In genomic region chr16:12082207-12082606, GRCh38 we compare ENCODE assay signal across 21 cellular contexts.
DNase-seq lines count a peak whose midpoint lies in the region; ATAC-seq and TF ChIP-seq lines count a peak whose summit lies in the region.
"Had no signal": no experiment of that assay in that cellular context is flagged by ENCODE, and none has a peak within 500 bp of the region (broad histone marks: within the 10 kb centered on the region; RNA-seq: fewer than 3 reads in every experiment).

No MANE protein-coding gene starts in this region.

- no peaks in the 10 kb centered on the region for H3K36me3 Mint-ChIP-seq in natural killer cell
- H3K36me3 Mint-ChIP-seq in natural killer cell treated with Interleukin-12 subunit alpha and Interleukin-12 subunit beta and Interleukin-15 and Interleukin-18, amount 100 ng/mL, for 72 hours = no peaks in the 10 kb centered on the region
- peaks cover 10% of the 10 kb centered on the region for H3K36me3 Mint-ChIP-seq in T-helper 2 cell treated with Interferon-gamma antibody and Interleukin-4, amounts not matched to agents 5 μg/mL and 100 μg/mL, for 36 hours (ENCODE audit: low read depth)
- peaks cover 14% of the 10 kb centered on the region for H3K36me3 Mint-ChIP-seq in effector memory CD8-positive, alpha-beta T cell (ENCODE audit: insufficient read depth)

- H3K36me3 ChIP-seq in osteoblast (ENCODE audit: insufficient read depth, low read length) = peaks cover 6% of the 10 kb centered on the region
- H3K36me3 ChIP-seq in thyroid gland = peaks cover 4 to 7% of the 10 kb centered on the region in 2 donors
- H3K36me3 ChIP-seq: prostate gland, SJCRH30 had no signal

- no peak overlapping the region for H2AFZ ChIP-seq in osteoblast (ENCODE audit: low read length)

- no peaks in the 10 kb centered on the region for H3K27me3 ChIP-seq in osteoblast (ENCODE audit: insufficient read depth, low read length)
- H3K27me3 ChIP-seq in thyroid gland = no peaks in the 10 kb centered on the region
- H3K27me3 ChIP-seq: SJCRH30 had no signal

- TF ChIP-seq CTCF in natural killer cell (IDR thresholded peaks at IDR 0.05) (no peak), osteoblast (IDR thresholded peaks at IDR 0.05; ENCODE audit: extremely low read depth, low read depth, low read length) (no peak), thyroid gland (IDR thresholded peaks at IDR 0.05) (no peak)

- DNase-seq in natural killer cell (no peak), ureter (ENCODE audit: low spot score) (peak; percentile 32), osteoblast (ENCODE audit: insufficient read length, low spot score, missing footprints) (no peak), thyroid gland (no peak)
- no peak for DNase-seq in natural killer cell treated with Interleukin-12 subunit alpha and Interleukin-12 subunit beta and Interleukin-15 and Interleukin-18, amount 100 ng/mL, for 72 hours (ENCODE audit: low spot score)
- DNase-seq in T-helper 2 cell treated with Interferon-gamma antibody and Interleukin-4, amounts not matched to agents 5 μg/mL and 100 μg/mL, for 36 hours (ENCODE audit: low spot score) = no peak
- no peak for DNase-seq in effector memory CD8-positive, alpha-beta T cell
- DNase-seq: hippocampal formation; KBM-7; mammary epithelial cell; NCI-H1092; NCI-H2081 treated with DMSO at 0.1 percent for 48 hours; NCI-H69; PC-3; SJCRH30; small intestine; stimulated activated CD4-positive, alpha-beta T cell treated with anti-CD3 and anti-CD28 coated beads, Interleukin-4, amount 100 ng/mL, for 4 hours had no signal

- ATAC-seq in natural killer cell (no peak), GM18907 (IDR thresholded peaks at IDR 0.05; ENCODE audit: unreplicated experiment) (no peak)
- ATAC-seq in natural killer cell treated with Interleukin-12 subunit alpha and Interleukin-12 subunit beta and Interleukin-15 and Interleukin-18, amount 100 ng/mL, for 72 hours = no peak
- no peak for ATAC-seq in effector memory CD8-positive, alpha-beta T cell (replicated peaks)
- ATAC-seq: PC-3 had no signal

- no peaks in the 10 kb centered on the region for H3K79me2 ChIP-seq in osteoblast (ENCODE audit: insufficient read depth, low read length)

- H3K4me3 ChIP-seq in osteoblast (ENCODE audit: insufficient read depth, low read length) (no peak overlapping the region), thyroid gland (replicated peaks in 1 of 3) (no peak overlapping the region)
- H3K4me3 ChIP-seq: prostate gland, SJCRH30 had no signal

- intact Hi-C loops in natural killer cell (cut with micrococcal nuclease) = no loop called here
- intact Hi-C loops in thyroid gland (cut with DNase I) = no loop called here

- TF ChIP-seq POLR2A in thyroid gland (IDR thresholded peaks at IDR 0.05) = no peak

- no peak overlapping the region for H3K4me3 Mint-ChIP-seq in natural killer cell
- H3K4me3 Mint-ChIP-seq in natural killer cell treated with Interleukin-12 subunit alpha and Interleukin-12 subunit beta and Interleukin-15 and Interleukin-18, amount 100 ng/mL, for 72 hours = no peak overlapping the region
- H3K4me3 Mint-ChIP-seq in T-helper 2 cell treated with Interferon-gamma antibody and Interleukin-4, amounts not matched to agents 5 μg/mL and 100 μg/mL, for 36 hours = peak overlapping the region; percentile 45
- H3K4me3 Mint-ChIP-seq in effector memory CD8-positive, alpha-beta T cell = no peak overlapping the region
- H3K4me3 Mint-ChIP-seq: dendritic cell treated with granulocyte-macrophage colony-stimulating factor and Interleukin-4, amounts not matched to agents 40 ng/mL and 50 ng/mL, for 4 days; nephron had no signal

- H3K27ac ChIP-seq in osteoblast (ENCODE audit: low read depth, low read length) = no peak overlapping the region
- no peak overlapping the region for H3K27ac ChIP-seq in thyroid gland
- H3K27ac ChIP-seq: prostate gland, SJCRH30 had no signal

- no peak overlapping the region for H3K4me2 ChIP-seq in osteoblast (ENCODE audit: insufficient read depth, low read length)

- H3K4me1 ChIP-seq in osteoblast (ENCODE audit: insufficient read depth, low read length) (no peaks in the 10 kb centered on the region), thyroid gland (no peaks in the 10 kb centered on the region)
- H3K4me1 ChIP-seq: prostate gland, SJCRH30 had no signal

- H3K27me3 Mint-ChIP-seq in natural killer cell (ENCODE audit: low read depth in 2 of 2) = no peaks in the 10 kb centered on the region
- no peaks in the 10 kb centered on the region for H3K27me3 Mint-ChIP-seq in natural killer cell treated with Interleukin-12 subunit alpha and Interleukin-12 subunit beta and Interleukin-15 and Interleukin-18, amount 100 ng/mL, for 72 hours
- no peaks in the 10 kb centered on the region for H3K27me3 Mint-ChIP-seq in T-helper 2 cell treated with Interferon-gamma antibody and Interleukin-4, amounts not matched to agents 5 μg/mL and 100 μg/mL, for 36 hours (ENCODE audit: low read depth)
- H3K27me3 Mint-ChIP-seq in effector memory CD8-positive, alpha-beta T cell = no peaks in the 10 kb centered on the region
- H3K27me3 Mint-ChIP-seq: dendritic cell treated with granulocyte-macrophage colony-stimulating factor and Interleukin-4, amounts not matched to agents 40 ng/mL and 50 ng/mL, for 4 days had no signal

- H3K27ac Mint-ChIP-seq in natural killer cell = peak overlapping the region; percentile 24 to 72
- H3K27ac Mint-ChIP-seq in natural killer cell treated with Interleukin-12 subunit alpha and Interleukin-12 subunit beta and Interleukin-15 and Interleukin-18, amount 100 ng/mL, for 72 hours = no peak overlapping the region
- H3K27ac Mint-ChIP-seq in T-helper 2 cell treated with Interferon-gamma antibody and Interleukin-4, amounts not matched to agents 5 μg/mL and 100 μg/mL, for 36 hours = peak overlapping the region; percentile 72
- H3K27ac Mint-ChIP-seq in effector memory CD8-positive, alpha-beta T cell = peak overlapping the region; percentile 38 to 49
- H3K27ac Mint-ChIP-seq: dendritic cell treated with granulocyte-macrophage colony-stimulating factor and Interleukin-4, amounts not matched to agents 40 ng/mL and 50 ng/mL, for 4 days; nephron had no signal

- H3K9me3 ChIP-seq in osteoblast (ENCODE audit: low read depth, low read length) (no peaks in the 10 kb centered on the region), thyroid gland (no peaks in the 10 kb centered on the region)
- H3K9me3 ChIP-seq: prostate gland, SJCRH30 had no signal

- H3K9me3 Mint-ChIP-seq in natural killer cell = no peaks in the 10 kb centered on the region
- H3K9me3 Mint-ChIP-seq in natural killer cell treated with Interleukin-12 subunit alpha and Interleukin-12 subunit beta and Interleukin-15 and Interleukin-18, amount 100 ng/mL, for 72 hours = no peaks in the 10 kb centered on the region
- H3K9me3 Mint-ChIP-seq in T-helper 2 cell treated with Interferon-gamma antibody and Interleukin-4, amounts not matched to agents 5 μg/mL and 100 μg/mL, for 36 hours = no peaks in the 10 kb centered on the region
- no peaks in the 10 kb centered on the region for H3K9me3 Mint-ChIP-seq in effector memory CD8-positive, alpha-beta T cell
- H3K9me3 Mint-ChIP-seq: dendritic cell treated with granulocyte-macrophage colony-stimulating factor and Interleukin-4, amounts not matched to agents 40 ng/mL and 50 ng/mL, for 4 days; nephron had no signal

- WGBS in thyroid gland, 2 donors = 92 to 94% methylated on average over 10 of the region's 10 CpGs

- H4K20me1 ChIP-seq in osteoblast (ENCODE audit: insufficient read depth, low read length) = no peaks in the 10 kb centered on the region

- peaks cover 17 to 40% of the 10 kb centered on the region in 2 donors for H3K4me1 Mint-ChIP-seq in natural killer cell
- H3K4me1 Mint-ChIP-seq in natural killer cell treated with Interleukin-12 subunit alpha and Interleukin-12 subunit beta and Interleukin-15 and Interleukin-18, amount 100 ng/mL, for 72 hours (ENCODE audit: low read depth in 2 of 2) = peaks cover 21 to 30% of the 10 kb centered on the region in 2 donors
- peaks cover 39% of the 10 kb centered on the region for H3K4me1 Mint-ChIP-seq in T-helper 2 cell treated with Interferon-gamma antibody and Interleukin-4, amounts not matched to agents 5 μg/mL and 100 μg/mL, for 36 hours (ENCODE audit: low read depth)
- peaks cover 31 to 35% of the 10 kb centered on the region in 2 donors for H3K4me1 Mint-ChIP-seq in effector memory CD8-positive, alpha-beta T cell (ENCODE audit: low read depth in 2 of 2)
- H3K4me1 Mint-ChIP-seq: nephron had no signal

Comparison
In these comparisons a context has a peak if more than half of its experiments do, and no peak if none do; other contexts are left out.
1. H3K27ac Mint-ChIP-seq: peak in natural killer cell (2 of 2), T-helper 2 cell treated with Interferon-gamma antibody and Interleukin-4, amounts not matched to agents 5 μg/mL and 100 μg/mL, for 36 hours (single experiment) and effector memory CD8-positive, alpha-beta T cell (2 of 2); none in natural killer cell treated with Interleukin-12 subunit alpha and Interleukin-12 subunit beta and Interleukin-15 and Interleukin-18, amount 100 ng/mL, for 72 hours (0 of 2).